1 cellular context compared by ENCODE assay signal in the genomic region with DNA sequence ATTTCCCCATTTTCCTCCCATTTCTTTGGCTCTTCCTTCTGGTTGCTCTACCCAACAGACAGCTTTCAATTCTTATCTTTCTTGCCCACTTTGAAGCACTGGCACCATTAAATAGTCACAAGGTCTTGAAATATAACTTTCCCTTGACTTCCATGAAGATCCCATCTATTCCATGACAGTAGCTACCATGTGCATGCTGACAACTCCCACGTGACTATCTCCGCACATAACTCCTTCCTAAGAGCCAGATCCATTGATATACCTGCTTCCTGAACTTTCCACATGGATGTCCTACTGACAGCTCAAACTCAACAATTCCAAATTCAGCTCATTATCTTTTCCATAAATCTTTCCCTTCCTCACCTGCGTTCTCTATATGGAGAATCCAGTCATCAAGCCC.
TF ChIP-seq lines count a peak whose summit lies in the region.

No MANE protein-coding gene starts in this region.

TF ChIP-seq in HepG2, 621 proteins besides CTCF, POLR2A, EP300 and RAD21 (continued from another document):
- TF ChIP-seq HNF4G (IDR thresholded peaks at IDR 0.05; ENCODE audit: borderline replicate concordance, low read depth, low read length), result no peak
- TF ChIP-seq HNF4G (CRISPR knock-in tag; IDR thresholded peaks at IDR 0.05; ENCODE audit: borderline replicate concordance, low read depth), result no peak
- no peak for TF ChIP-seq NFKBIZ (CRISPR knock-in tag; IDR thresholded peaks at IDR 0.05)
- TF ChIP-seq, protein P1, sequence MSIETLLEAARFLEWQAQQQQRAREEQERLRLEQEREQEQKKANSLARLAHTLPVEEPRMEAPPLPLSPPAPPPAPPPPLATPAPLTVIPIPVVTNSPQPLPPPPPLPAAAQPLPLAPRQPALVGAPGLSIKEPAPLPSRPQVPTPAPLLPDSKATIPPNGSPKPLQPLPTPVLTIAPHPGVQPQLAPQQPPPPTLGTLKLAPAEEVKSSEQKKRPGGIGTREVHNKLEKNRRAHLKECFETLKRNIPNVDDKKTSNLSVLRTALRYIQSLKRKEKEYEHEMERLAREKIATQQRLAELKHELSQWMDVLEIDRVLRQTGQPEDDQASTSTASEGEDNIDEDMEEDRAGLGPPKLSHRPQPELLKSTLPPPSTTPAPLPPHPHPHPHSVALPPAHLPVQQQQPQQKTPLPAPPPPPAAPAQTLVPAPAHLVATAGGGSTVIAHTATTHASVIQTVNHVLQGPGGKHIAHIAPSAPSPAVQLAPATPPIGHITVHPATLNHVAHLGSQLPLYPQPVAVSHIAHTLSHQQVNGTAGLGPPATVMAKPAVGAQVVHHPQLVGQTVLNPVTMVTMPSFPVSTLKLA (IDR thresholded peaks at IDR 0.05), result peak; percentile 99
- no peak for TF ChIP-seq ZNF737 (CRISPR knock-in tag; IDR thresholded peaks at IDR 0.05; ENCODE audit: borderline replicate concordance)
- no peak for TF ChIP-seq DMAP1 (CRISPR knock-in tag; IDR thresholded peaks at IDR 0.05)
- no peak for TF ChIP-seq U2AF1 (optimal IDR thresholded peaks at IDR 0.05; ENCODE audit: low read depth, low read length)
